In the genomic region with DNA sequence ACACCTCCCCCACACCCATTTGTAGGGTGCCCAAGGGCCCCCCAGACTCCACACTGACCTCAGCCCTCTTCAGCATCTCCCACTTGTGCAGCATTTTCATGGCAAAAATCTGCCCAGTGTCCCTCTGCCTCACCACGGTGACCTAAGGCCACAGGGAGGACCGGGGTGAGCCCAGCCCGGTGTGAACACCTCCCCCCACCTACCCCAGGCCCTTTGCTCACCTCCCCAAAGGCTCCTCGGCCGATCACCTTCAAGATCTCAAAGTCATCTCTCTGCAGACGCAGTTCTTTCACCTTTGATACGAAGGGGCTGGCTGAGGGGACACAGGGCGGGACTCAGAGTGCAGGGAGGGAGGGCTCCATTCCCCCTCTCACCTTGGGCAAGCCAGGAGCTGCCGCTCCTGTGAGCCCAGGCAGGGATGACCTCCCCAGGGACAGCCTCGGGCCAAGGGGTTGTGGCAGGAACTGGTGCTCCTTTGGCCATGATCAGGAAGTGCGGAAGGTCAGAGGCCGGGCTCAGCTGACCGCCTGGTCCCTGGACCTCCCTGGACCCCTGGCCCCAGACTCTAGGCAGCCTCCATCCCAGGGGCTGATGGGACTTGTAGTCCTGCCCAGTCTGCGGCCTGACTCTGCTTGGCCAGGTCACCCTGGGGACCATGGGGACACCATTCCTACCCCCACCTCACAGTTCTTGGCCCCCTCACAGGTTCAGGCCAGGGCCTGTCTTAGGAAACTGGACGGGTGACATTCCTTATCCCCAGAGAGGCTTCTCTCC, we compare ENCODE assay signal across 1 cellular context.
TF ChIP-seq lines count a peak whose summit lies in the region.

No MANE protein-coding gene starts in this region.

TF ChIP-seq in IMR-90, 13 proteins besides CTCF, POLR2A, EP300 and RAD21 (continued from another document):
- TF ChIP-seq, protein P1, sequence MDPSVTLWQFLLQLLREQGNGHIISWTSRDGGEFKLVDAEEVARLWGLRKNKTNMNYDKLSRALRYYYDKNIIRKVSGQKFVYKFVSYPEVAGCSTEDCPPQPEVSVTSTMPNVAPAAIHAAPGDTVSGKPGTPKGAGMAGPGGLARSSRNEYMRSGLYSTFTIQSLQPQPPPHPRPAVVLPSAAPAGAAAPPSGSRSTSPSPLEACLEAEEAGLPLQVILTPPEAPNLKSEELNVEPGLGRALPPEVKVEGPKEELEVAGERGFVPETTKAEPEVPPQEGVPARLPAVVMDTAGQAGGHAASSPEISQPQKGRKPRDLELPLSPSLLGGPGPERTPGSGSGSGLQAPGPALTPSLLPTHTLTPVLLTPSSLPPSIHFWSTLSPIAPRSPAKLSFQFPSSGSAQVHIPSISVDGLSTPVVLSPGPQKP (IDR thresholded peaks at IDR 0.05; ENCODE audit: borderline replicate concordance, low read depth, low read length), result no peak
- TF ChIP-seq MAZ (IDR thresholded peaks at IDR 0.05; ENCODE audit: borderline replicate concordance, low read depth, low read length), result no peak
- TF ChIP-seq RCOR1 (IDR thresholded peaks at IDR 0.05; ENCODE audit: insufficient replicate concordance, low read length), result no peak
- TF ChIP-seq FOS (IDR thresholded peaks at IDR 0.05; ENCODE audit: low read depth, low read length), result no peak
- TF ChIP-seq BHLHE40 (IDR thresholded peaks at IDR 0.05; ENCODE audit: low read depth, low read length), result no peak
- no peak for TF ChIP-seq CEBPB (IDR thresholded peaks at IDR 0.05; ENCODE audit: low read depth, low read length)
